Comparison of ENCODE assay signal across 1 cellular context in genomic region chr14:91267965-91268437, GRCh38.
A peak's percentile ranks its signal among the peaks of the same experiment; 100 is the strongest.
TF ChIP-seq lines count a peak whose summit lies in the region.

No MANE protein-coding gene starts in this region.

TF ChIP-seq in K562, 482 proteins besides CTCF, POLR2A, EP300 and RAD21 (continued from another document and continues in another):
- TF ChIP-seq GTF2B (IDR thresholded peaks at IDR 0.05; ENCODE audit: extremely low read depth, insufficient read length) (no peak), ZNF347 (CRISPR knock-in tag; IDR thresholded peaks at IDR 0.05; ENCODE audit: low read depth) (no peak), ETS2 (tag; IDR thresholded peaks at IDR 0.05; ENCODE audit: borderline replicate concordance, poor library complexity, severe bottlenecking) (peak; percentile 84), TGIF2 (CRISPR knock-in tag; IDR thresholded peaks at IDR 0.05) (no peak), CEBPZ (IDR thresholded peaks at IDR 0.05; ENCODE audit: borderline replicate concordance, low read depth, low read length) (no peak), ETV6 (IDR thresholded peaks at IDR 0.05; ENCODE audit: borderline replicate concordance in 1 of 2, low read depth in 2 of 2, low read length in 1 of 2) (no peak), ETV6 (CRISPR knock-in tag; IDR thresholded peaks at IDR 0.05; ENCODE audit: borderline replicate concordance) (no peak), ZNF316 (IDR thresholded peaks at IDR 0.05) (no peak), ATF1 (CRISPR knock-in tag; IDR thresholded peaks at IDR 0.05) (no peak), ATF1 (tag; IDR thresholded peaks at IDR 0.05) (peak; percentile 72), CREB3 (tag; conservative IDR thresholded peaks at IDR 0.05; ENCODE audit: low read depth) (peak; percentile 99), ZNF224 (CRISPR knock-in tag; IDR thresholded peaks at IDR 0.05) (no peak), NR0B1 (IDR thresholded peaks at IDR 0.05; ENCODE audit: partially characterized antibody) (no peak), NCOA1 (IDR thresholded peaks at IDR 0.05; ENCODE audit: low read depth) (peak; percentile 68; the same call in 1 of the 2 replicates), ZBTB26 (CRISPR knock-in tag; IDR thresholded peaks at IDR 0.05) (peak; percentile 73; the same call in 1 of the 2 replicates), ESRRB (CRISPR knock-in tag; IDR thresholded peaks at IDR 0.05; ENCODE audit: borderline replicate concordance) (peak; percentile 48; the same call in 1 of the 2 replicates), NFATC3 (IDR thresholded peaks at IDR 0.05) (no peak), CCAR2 (IDR thresholded peaks at IDR 0.05; ENCODE audit: low read depth, low read length) (no peak), DEAF1 (CRISPR knock-in tag; IDR thresholded peaks at IDR 0.05) (peak; percentile 72), IFI16 (CRISPR knock-in tag; IDR thresholded peaks at IDR 0.05) (peak; percentile 95), NR2C2 (CRISPR knock-in tag; IDR thresholded peaks at IDR 0.05) (no peak), NR2C2 (tag; IDR thresholded peaks at IDR 0.05) (peak; percentile 58; the same call in 1 of the 2 replicates), NR2C1 (IDR thresholded peaks at IDR 0.05) (no peak), NR2C1 (tag; IDR thresholded peaks at IDR 0.05) (peak; percentile 95), DDX20 (tag; IDR thresholded peaks at IDR 0.05; ENCODE audit: low read depth) (peak; percentile 94), ASH1L (IDR thresholded peaks at IDR 0.05; ENCODE audit: borderline replicate concordance, low read depth, partially characterized antibody) (no peak), ILK (tag; IDR thresholded peaks at IDR 0.05; ENCODE audit: borderline replicate concordance, low read depth) (peak; percentile 63), CTBP1 (IDR thresholded peaks at IDR 0.05; ENCODE audit: borderline replicate concordance) (peak; percentile 41; the same call in 1 of the 2 replicates), GTF2E2 (tag; IDR thresholded peaks at IDR 0.05) (peak; percentile 82), HSF4 (CRISPR knock-in tag; IDR thresholded peaks at IDR 0.05; ENCODE audit: borderline replicate concordance) (peak; percentile 98), ZNF583 (CRISPR knock-in tag; IDR thresholded peaks at IDR 0.05) (peak; percentile 99), POU5F1 (IDR thresholded peaks at IDR 0.05; ENCODE audit: borderline replicate concordance, low read depth, low read length, partially characterized antibody) (no peak), ZNF668 (CRISPR knock-in tag; IDR thresholded peaks at IDR 0.05) (peak; percentile 96), TEAD1 (CRISPR knock-in tag; IDR thresholded peaks at IDR 0.05) (peak in 1 of 2 experiments; percentile 98; a peak in 2 of 4 replicates), REST (CRISPR knock-in tag; IDR thresholded peaks at IDR 0.05; ENCODE audit: low read depth) (peak; percentile 78; the same call in 1 of the 2 replicates), HIVEP1 (CRISPR knock-in tag; IDR thresholded peaks at IDR 0.05) (peak; percentile 96), ZNF354B (CRISPR knock-in tag; IDR thresholded peaks at IDR 0.05) (peak; percentile 88), JUN (IDR thresholded peaks at IDR 0.05; ENCODE audit: borderline replicate concordance, low read depth, low read length) (no peak), JUN (CRISPR knock-in tag; IDR thresholded peaks at IDR 0.05; ENCODE audit: borderline replicate concordance) (no peak), ARID3A (IDR thresholded peaks at IDR 0.05; ENCODE audit: borderline replicate concordance, low read depth, low read length) (peak; percentile 84; the same call in 1 of the 2 replicates), BCLAF1 (IDR thresholded peaks at IDR 0.05; ENCODE audit: borderline replicate concordance in 1 of 2, control insufficient read depth in 1 of 2, low read depth in 2 of 2, low read length in 1 of 2) (no peak), GABPA (tag; conservative IDR thresholded peaks at IDR 0.05; ENCODE audit: low read depth) (no peak), ZSCAN32 (CRISPR knock-in tag; IDR thresholded peaks at IDR 0.05) (peak; percentile 72; the same call in 1 of the 2 replicates), HOMEZ (CRISPR knock-in tag; IDR thresholded peaks at IDR 0.05) (peak; percentile 95), GTF2A2 (tag; IDR thresholded peaks at IDR 0.05) (peak; percentile 92)
